9 cellular contexts compared by ENCODE assay signal in the genomic region with DNA sequence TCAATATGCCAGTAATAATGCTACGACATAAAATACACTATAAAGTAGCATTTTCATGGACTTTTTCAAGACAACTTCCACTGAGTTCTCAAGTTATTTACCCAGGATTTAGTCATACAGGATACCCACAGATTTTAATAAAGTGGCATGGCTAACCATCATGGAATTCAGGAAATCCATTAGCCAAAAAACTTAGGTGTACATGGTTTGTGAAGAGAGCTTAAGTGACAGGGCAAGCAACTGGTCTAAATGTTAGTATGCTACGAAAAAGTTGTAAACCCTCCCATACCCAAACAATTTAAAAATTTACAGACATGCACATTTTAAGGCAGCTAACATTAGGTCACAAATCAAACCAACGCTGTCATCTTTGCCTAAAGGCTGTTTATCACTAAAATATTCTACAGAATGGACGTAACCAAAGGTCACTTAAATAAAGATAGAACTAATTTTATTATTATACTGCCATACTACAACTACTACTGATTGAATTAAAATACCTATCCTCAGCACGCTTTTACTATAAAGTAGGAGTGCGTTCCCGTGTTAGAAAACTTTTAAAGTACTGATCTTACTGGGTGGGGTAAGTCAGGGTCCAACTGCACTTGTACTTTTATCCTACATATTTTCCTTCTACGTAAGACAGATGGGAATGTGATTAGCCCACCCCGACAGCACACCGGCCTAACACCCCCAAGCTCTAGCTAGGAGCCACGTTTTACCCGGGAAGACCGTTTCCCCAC. TPM values are rescaled to one million over a fixed set of nuclear protein-coding genes. Genes with fewer than 3 reads are reported as not detected.
A peak's percentile ranks its signal among the peaks of the same experiment; 100 is the strongest.
DNase-seq lines count a peak whose midpoint lies in the region; ATAC-seq, FAIRE-seq and TF ChIP-seq lines count a peak whose summit lies in the region.
"Had no signal": no experiment of that assay in that cellular context is flagged by ENCODE, and none has a peak within 500 bp of the region (broad histone marks: within the 10 kb centered on the region; RNA-seq: fewer than 3 reads in every experiment).

No MANE protein-coding gene starts in this region.

- peak overlapping the region; percentile 88 for H3K27ac Mint-ChIP-seq in activated T-cell treated with anti-CD3 and anti-CD28 coated beads, Interleukin-2, amount 50 U/mL, for 24 hours
- peak overlapping the region; percentile 75 for H3K27ac Mint-ChIP-seq in activated T-helper 2 cell treated with anti-CD3 and anti-CD28 coated beads, Interferon-gamma antibody, Interleukin-2, Interleukin-4, amounts not matched to agents 10 μg/mL and 5 μg/mL and 100 μg/mL, durations not matched to agents 14 hours and 24 hours and 36 hours

- no peaks in the 10 kb centered on the region for H3K27me3 ChIP-seq in keratinocyte (ENCODE audit: control insufficient read depth, extremely low read depth, insufficient read depth, low read length)
- peaks cover 2% of the 10 kb centered on the region for H3K27me3 ChIP-seq in thymus (ENCODE audit: control insufficient read depth, insufficient read depth)

- H3K4me3 Mint-ChIP-seq in activated T-cell treated with anti-CD3 and anti-CD28 coated beads, Interleukin-2, amount 50 U/mL, for 24 hours, result peak overlapping the region; percentile 89
- H3K4me3 Mint-ChIP-seq in activated T-helper 2 cell treated with anti-CD3 and anti-CD28 coated beads, Interferon-gamma antibody, Interleukin-2, Interleukin-4, amounts not matched to agents 10 μg/mL and 5 μg/mL and 100 μg/mL, durations not matched to agents 14 hours and 24 hours and 36 hours (ENCODE audit: low read depth), result peak overlapping the region; percentile 89

- peak overlapping the region; percentile 82 for H3K9ac ChIP-seq in keratinocyte (ENCODE audit: control insufficient read depth, extremely low read depth, insufficient read depth, low read length)

- no peaks in the 10 kb centered on the region for H4K20me1 ChIP-seq in keratinocyte (ENCODE audit: control insufficient read depth, extremely low read depth, insufficient read depth, low read length)

- peaks cover 18% of the 10 kb centered on the region for H3K36me3 Mint-ChIP-seq in activated T-cell treated with anti-CD3 and anti-CD28 coated beads, Interleukin-2, amount 50 U/mL, for 24 hours (ENCODE audit: low read depth)
- H3K36me3 Mint-ChIP-seq in activated T-helper 2 cell treated with anti-CD3 and anti-CD28 coated beads, Interferon-gamma antibody, Interleukin-2, Interleukin-4, amounts not matched to agents 10 μg/mL and 5 μg/mL and 100 μg/mL, durations not matched to agents 14 hours and 24 hours and 36 hours (ENCODE audit: low read depth), result peaks cover 13% of the 10 kb centered on the region

- H3K27ac ChIP-seq in keratinocyte (ENCODE audit: control insufficient read depth, insufficient read depth, low read length) (peak overlapping the region; percentile 37), thymus (ENCODE audit: low read depth) (no peak overlapping the region)

- peaks cover 57% of the 10 kb centered on the region for H3K79me2 ChIP-seq in keratinocyte (ENCODE audit: control insufficient read depth, insufficient read depth, low read length)

- DNase-seq in activated T-cell treated with anti-CD3 and anti-CD28 coated beads, Interleukin-2, amount 50 U/mL, for 24 hours, result no peak
- DNase-seq in activated T-cell treated with anti-CD3 and anti-CD28 coated beads for 4 hours (no peak), keratinocyte (ENCODE audit: low read depth, low spot score) (no peak)
- no peak for DNase-seq in activated T-helper 2 cell treated with anti-CD3 and anti-CD28 coated beads, Interferon-gamma antibody, Interleukin-2, Interleukin-4, amounts not matched to agents 10 μg/mL and 5 μg/mL and 100 μg/mL, durations not matched to agents 14 hours and 24 hours and 36 hours (ENCODE audit: low spot score)
- DNase-seq in activated CD4-positive, alpha-beta T cell treated with anti-CD3 and anti-CD28 coated beads, Interleukin-2, amount 50 U/mL, for 1 hour, result no peak

- H3K27me3 Mint-ChIP-seq in activated T-cell treated with anti-CD3 and anti-CD28 coated beads, Interleukin-2, amount 50 U/mL, for 24 hours, result no peaks in the 10 kb centered on the region
- H3K27me3 Mint-ChIP-seq in activated T-helper 2 cell treated with anti-CD3 and anti-CD28 coated beads, Interferon-gamma antibody, Interleukin-2, Interleukin-4, amounts not matched to agents 10 μg/mL and 5 μg/mL and 100 μg/mL, durations not matched to agents 14 hours and 24 hours and 36 hours (ENCODE audit: low read depth), result peaks cover 23% of the 10 kb centered on the region

- H3K36me3 ChIP-seq in keratinocyte (ENCODE audit: control insufficient read depth in 2 of 2, extremely low read depth in 1 of 2, insufficient read depth in 2 of 2, low read length in 2 of 2) (peaks cover 0 to 2% of the 10 kb centered on the region in 2 experiments), thymus (ENCODE audit: control insufficient read depth, insufficient read depth) (no peaks in the 10 kb centered on the region)

- peak overlapping the region; percentile 81 to 98 (median 91) for H3K4me3 ChIP-seq in keratinocyte (ENCODE audit: control insufficient read depth in 2 of 3, extremely low read depth in 1 of 3, insufficient read depth in 2 of 3, low read depth in 1 of 3, low read length in 3 of 3)
- H3K4me3 ChIP-seq in thymus (ENCODE audit: low read length), result peak overlapping the region; percentile 91

- no peaks in the 10 kb centered on the region for H3K9me1 ChIP-seq in keratinocyte (ENCODE audit: control insufficient read depth, extremely low read depth, insufficient read depth, low read length)

- ATAC-seq in HG02870 (IDR thresholded peaks at IDR 0.05; ENCODE audit: unreplicated experiment) (no peak), GM19351 (IDR thresholded peaks at IDR 0.05; ENCODE audit: unreplicated experiment) (no peak)

- FAIRE-seq in keratinocyte (lab: Jason Lieb, UNC), result peak; percentile 9
- FAIRE-seq: endometrium had no signal

- H3K4me1 Mint-ChIP-seq in activated T-cell treated with anti-CD3 and anti-CD28 coated beads, Interleukin-2, amount 50 U/mL, for 24 hours (ENCODE audit: low read depth), result peaks cover 35% of the 10 kb centered on the region
- H3K4me1 Mint-ChIP-seq in activated T-helper 2 cell treated with anti-CD3 and anti-CD28 coated beads, Interferon-gamma antibody, Interleukin-2, Interleukin-4, amounts not matched to agents 10 μg/mL and 5 μg/mL and 100 μg/mL, durations not matched to agents 14 hours and 24 hours and 36 hours (ENCODE audit: low read depth), result peaks cover 30% of the 10 kb centered on the region

- H3K4me1 ChIP-seq in keratinocyte (ENCODE audit: control insufficient read depth, extremely low read depth, insufficient read depth, low read length) (peaks cover 20% of the 10 kb centered on the region), thymus (ENCODE audit: control insufficient read depth, insufficient read depth, low read length) (peaks cover 3% of the 10 kb centered on the region)

- intact Hi-C loops in activated T-helper 2 cell treated with anti-CD3 and anti-CD28 coated beads, Interferon-gamma antibody, Interleukin-2, Interleukin-4, amounts not matched to agents 10 μg/mL and 5 μg/mL and 100 μg/mL, durations not matched to agents 14 hours and 24 hours and 36 hours (cut with micrococcal nuclease), result loop anchor here (5.0 kb wide), 1 partner anchor 895 kb away; the partner anchor contains the start of gene NPM1

- no peaks in the 10 kb centered on the region for H3K9me3 Mint-ChIP-seq in activated T-cell treated with anti-CD3 and anti-CD28 coated beads, Interleukin-2, amount 50 U/mL, for 24 hours
- peaks cover 6% of the 10 kb centered on the region for H3K9me3 Mint-ChIP-seq in activated T-helper 2 cell treated with anti-CD3 and anti-CD28 coated beads, Interferon-gamma antibody, Interleukin-2, Interleukin-4, amounts not matched to agents 10 μg/mL and 5 μg/mL and 100 μg/mL, durations not matched to agents 14 hours and 24 hours and 36 hours

- dilution Hi-C loops in keratinocyte (cut with MboI; ENCODE audit: extremely low pct_ligation_motif_present, low sequenced_read_pairs), result no loop called here

- TF ChIP-seq CTCF in keratinocyte (optimal IDR thresholded peaks at IDR 0.05 in 1 of 3, IDR thresholded peaks at IDR 0.05 in 1 of 3, conservative IDR thresholded peaks at IDR 0.05 in 1 of 3; ENCODE audit: extremely low read depth in 1 of 3, insufficient read depth in 2 of 3, low read length in 3 of 3), result no peak

- H3K9me3 ChIP-seq in keratinocyte (ENCODE audit: control insufficient read depth, low read depth, low read length), result no peaks in the 10 kb centered on the region
- H3K9me3 ChIP-seq in thymus (ENCODE audit: control insufficient read depth), result no peaks in the 10 kb centered on the region

- H2AFZ ChIP-seq in keratinocyte (ENCODE audit: control insufficient read depth, low read length), result peak overlapping the region; percentile 31

- H3K4me2 ChIP-seq in keratinocyte (ENCODE audit: control insufficient read depth, extremely low read depth, insufficient read depth, low read depth, low read length), result peak overlapping the region; percentile 91

- WGBS in thymus, result 26% methylated on average over 13 of the region's 13 CpGs

RNA-seq across cellular contexts. Expression of gene UBTD2, which starts 1.1 kb away (rescaled TPM):
- total RNA-seq in activated T-helper 2 cell treated with anti-CD3 and anti-CD28 coated beads, Interferon-gamma antibody, Interleukin-2, Interleukin-4, amounts not matched to agents 10 μg/mL and 5 μg/mL and 100 μg/mL, durations not matched to agents 14 hours and 24 hours and 36 hours, result 6.6 TPM in 2 replicates
- polyA plus RNA-seq in keratinocyte (9.0 to 16.2 TPM (median 13.2 TPM) in 3 replicates), thymus (17.8 TPM)
- 4.7 TPM for polyA plus RNA-seq in keratinocyte (2011; ENCODE audit: low read depth)
- polyA plus RNA-seq in keratinocyte (2011; cell fraction: cytosol; rRNA removed), result 9.9 and 18.0 TPM in 2 replicates
- polyA plus RNA-seq in keratinocyte (2011; cell fraction: nucleus; rRNA removed), result 9.9 and 11.6 TPM in 2 replicates
- polyA plus RNA-seq in keratinocyte (2012; ENCODE audit: low replicate concordance), result 7.4 and 12.0 TPM in 2 replicates
- polyA minus RNA-seq in keratinocyte, result 6.5 to 15.1 TPM (median 8.0 TPM) in 3 replicates
- 6.5 TPM for polyA minus RNA-seq in keratinocyte (2011; cell fraction: cytosol; rRNA and poly(A)+ RNA removed)
- polyA minus RNA-seq in keratinocyte (2011; cell fraction: nucleus; rRNA and poly(A)+ RNA removed), result 4.5 and 9.9 TPM in 2 replicates
